ENCODE assay signal across 21 cellular contexts in genomic region chr3:107269081-107269480, GRCh38.
"Had no signal": no experiment of that assay in that cellular context is flagged by ENCODE, and none has a peak within 500 bp of the region (broad histone marks: within the 10 kb centered on the region; RNA-seq: fewer than 3 reads in every experiment).

No MANE protein-coding gene starts in this region.

- H3K36me3 ChIP-seq: lower lobe of right lung, thyroid gland had no signal

- H3K36me3 Mint-ChIP-seq: immature natural killer cell; mesothelial cell of epicardium; naive thymus-derived CD8-positive, alpha-beta T cell had no signal

- H3K27me3 ChIP-seq: body of pancreas, hepatocyte, thyroid gland had no signal

- H3K4me1 ChIP-seq: thyroid gland had no signal

- H3K4me3 ChIP-seq: body of pancreas, hepatocyte, lower lobe of right lung, thyroid gland had no signal

- H3K27ac Mint-ChIP-seq: activated naive CD4-positive, alpha-beta T cell treated with anti-CD3 and anti-CD28 coated beads for 36 hours; activated T-cell treated with anti-CD3 and anti-CD28 coated beads, Interleukin-2, amount 50 U/mL, for 72 hours; immature natural killer cell; mesothelial cell of epicardium; naive thymus-derived CD8-positive, alpha-beta T cell had no signal

- H3K9me3 ChIP-seq: body of pancreas, lower lobe of right lung, thyroid gland had no signal

- ATAC-seq: activated T-cell treated with anti-CD3 and anti-CD28 coated beads, Interleukin-2, amount 50 U/mL, for 72 hours; body of pancreas; esophagus mucosa; left lobe of liver; lower lobe of right lung; naive thymus-derived CD8-positive, alpha-beta T cell; T-helper 17 cell had no signal

- H3K27ac ChIP-seq: body of pancreas, hepatocyte, lower lobe of right lung, thyroid gland had no signal

- DNase-seq: activated CD4-positive, alpha-beta T cell treated with anti-CD3 and anti-CD28 coated beads for 1 hour; activated CD4-positive, alpha-beta T cell treated with anti-CD3 and anti-CD28 coated beads, Interleukin-2, amount 50 U/mL, for 4 hours; activated effector memory CD4-positive, alpha-beta T cell treated with Interleukin-2 at 50 U/mL for 16 hours; activated naive CD4-positive, alpha-beta T cell treated with anti-CD3 and anti-CD28 coated beads for 36 hours; activated T-cell treated with anti-CD3 and anti-CD28 coated beads, Interleukin-2, amount 50 U/mL, for 72 hours; body of pancreas; dermis blood vessel endothelial cell; effector memory CD4-positive, alpha-beta T cell; immature natural killer cell; lower lobe of right lung; retina; stimulated activated CD4-positive, alpha-beta T cell treated with anti-CD3 and anti-CD28 coated beads, Interleukin-2, amount 100 ng/mL, for 48 hours; stimulated activated CD8-positive, alpha-beta memory T cell treated with anti-CD3 and anti-CD28 coated beads, Interleukin-4, amount 100 ng/mL, for 48 hours; stimulated activated naive CD4-positive, alpha-beta T cell; T-helper 17 cell; thyroid gland had no signal

- H3K4me3 Mint-ChIP-seq: activated naive CD4-positive, alpha-beta T cell treated with anti-CD3 and anti-CD28 coated beads for 36 hours; activated T-cell treated with anti-CD3 and anti-CD28 coated beads, Interleukin-2, amount 50 U/mL, for 72 hours; immature natural killer cell; mesothelial cell of epicardium; naive thymus-derived CD8-positive, alpha-beta T cell; T-helper 17 cell had no signal

- H3K9me3 Mint-ChIP-seq: activated naive CD4-positive, alpha-beta T cell treated with anti-CD3 and anti-CD28 coated beads for 36 hours; activated T-cell treated with anti-CD3 and anti-CD28 coated beads, Interleukin-2, amount 50 U/mL, for 72 hours; immature natural killer cell; mesothelial cell of epicardium; naive thymus-derived CD8-positive, alpha-beta T cell had no signal

- H3K79me2 ChIP-seq: hepatocyte had no signal

- H3K4me2 ChIP-seq: hepatocyte had no signal

- H3K4me1 Mint-ChIP-seq: immature natural killer cell; naive thymus-derived CD8-positive, alpha-beta T cell had no signal
